In genomic region chr1:40389871-40390560, GRCh38 we compare ENCODE assay signal across 1 cellular context.
TF ChIP-seq lines count a peak whose summit lies in the region.

No MANE protein-coding gene starts in this region.

TF ChIP-seq in HepG2, 621 proteins besides CTCF, POLR2A, EP300 and RAD21 (continued from another document and continues in another):
- TF ChIP-seq ZBTB43 (CRISPR knock-in tag; conservative IDR thresholded peaks at IDR 0.05) = peak; percentile 97
- TF ChIP-seq KDM5B (CRISPR knock-in tag; IDR thresholded peaks at IDR 0.05; ENCODE audit: borderline replicate concordance) = no peak
- no peak for TF ChIP-seq ZNF577 (CRISPR knock-in tag; IDR thresholded peaks at IDR 0.05; ENCODE audit: borderline replicate concordance, low read depth)
- TF ChIP-seq KDM4B (CRISPR knock-in tag; IDR thresholded peaks at IDR 0.05) = 0 out of 2 replicates have a peak, but pooled peaks have one; percentile 19
- peak; percentile 40; the same call in 1 of the 2 replicates for TF ChIP-seq MYPOP (CRISPR knock-in tag; IDR thresholded peaks at IDR 0.05)
- 0 out of 2 replicates have a peak, but pooled peaks have one; percentile 71 for TF ChIP-seq ZNF614 (CRISPR knock-in tag; IDR thresholded peaks at IDR 0.05; ENCODE audit: borderline replicate concordance)
- TF ChIP-seq AHDC1 (CRISPR knock-in tag; IDR thresholded peaks at IDR 0.05; ENCODE audit: borderline replicate concordance) = peak; percentile 66; the same call in 1 of the 2 replicates
- no peak for TF ChIP-seq ZNF619 (CRISPR knock-in tag; IDR thresholded peaks at IDR 0.05)
- no peak for TF ChIP-seq ZNF737 (CRISPR knock-in tag; IDR thresholded peaks at IDR 0.05; ENCODE audit: borderline replicate concordance)
- TF ChIP-seq THAP9 (CRISPR knock-in tag; IDR thresholded peaks at IDR 0.05; ENCODE audit: borderline replicate concordance) = no peak
- TF ChIP-seq TEAD2 (CRISPR knock-in tag; IDR thresholded peaks at IDR 0.05) = no peak
- TF ChIP-seq SUZ12 (IDR thresholded peaks at IDR 0.05; ENCODE audit: low read depth, low read length) = no peak
- TF ChIP-seq ZNF749 (CRISPR knock-in tag; IDR thresholded peaks at IDR 0.05; ENCODE audit: borderline replicate concordance) = no peak
- no peak for TF ChIP-seq ZNF382 (CRISPR knock-in tag; IDR thresholded peaks at IDR 0.05; ENCODE audit: borderline replicate concordance)
- no peak for TF ChIP-seq EEA1 (CRISPR knock-in tag; IDR thresholded peaks at IDR 0.05; ENCODE audit: borderline replicate concordance)
- no peak for TF ChIP-seq SKIL (CRISPR knock-in tag; IDR thresholded peaks at IDR 0.05; ENCODE audit: borderline replicate concordance)
- no peak for TF ChIP-seq ZNF234 (CRISPR knock-in tag; conservative IDR thresholded peaks at IDR 0.05)
- TF ChIP-seq ZNF253 (CRISPR knock-in tag; IDR thresholded peaks at IDR 0.05; ENCODE audit: borderline replicate concordance) = no peak
- no peak for TF ChIP-seq ZNF354B (CRISPR knock-in tag; IDR thresholded peaks at IDR 0.05)
- no peak for TF ChIP-seq PBX3 (CRISPR knock-in tag; IDR thresholded peaks at IDR 0.05; ENCODE audit: borderline replicate concordance)
- TF ChIP-seq ZBTB38 (CRISPR knock-in tag; IDR thresholded peaks at IDR 0.05) = no peak
- TF ChIP-seq HOXD1 (CRISPR knock-in tag; IDR thresholded peaks at IDR 0.05) = no peak
- no peak for TF ChIP-seq ZNF83 (CRISPR knock-in tag; IDR thresholded peaks at IDR 0.05; ENCODE audit: borderline replicate concordance)
- TF ChIP-seq MXD3 (CRISPR knock-in tag; IDR thresholded peaks at IDR 0.05) = no peak
- TF ChIP-seq SNRNP70 (IDR thresholded peaks at IDR 0.05; ENCODE audit: low read depth, low read length) = no peak
- TF ChIP-seq FOXK1 (CRISPR knock-in tag; IDR thresholded peaks at IDR 0.05; ENCODE audit: borderline replicate concordance, low read depth) = no peak; the same call in 1 of the 2 replicates
- TF ChIP-seq KLF13 (CRISPR knock-in tag; IDR thresholded peaks at IDR 0.05) = no peak
- no peak for TF ChIP-seq ZBTB39 (CRISPR knock-in tag; IDR thresholded peaks at IDR 0.05)
- no peak for TF ChIP-seq IKZF1 (IDR thresholded peaks at IDR 0.05)
- no peak for TF ChIP-seq ZNF569 (CRISPR knock-in tag; IDR thresholded peaks at IDR 0.05; ENCODE audit: borderline replicate concordance)
- peak; percentile 39; the same call in 1 of the 2 replicates for TF ChIP-seq ETV5 (CRISPR knock-in tag; IDR thresholded peaks at IDR 0.05; ENCODE audit: borderline replicate concordance)
- 0 out of 4 replicates have a peak, but pooled peaks of 1 of the 2 experiments have one; percentile 9 for TF ChIP-seq ATF4 (CRISPR knock-in tag; IDR thresholded peaks at IDR 0.05)
- TF ChIP-seq SNAPC4 (CRISPR knock-in tag; IDR thresholded peaks at IDR 0.05) = no peak
- no peak for TF ChIP-seq ZNF468 (CRISPR knock-in tag; IDR thresholded peaks at IDR 0.05)
